ENCODE assay signal across 8 cellular contexts in genomic region chr13:51585234-51585672, GRCh38. TPM values are rescaled to one million over a fixed set of nuclear protein-coding genes. Genes with fewer than 3 reads are reported as not detected.
DNase-seq lines count a peak whose midpoint lies in the region; ATAC-seq lines count a peak whose summit lies in the region.

No MANE protein-coding gene starts in this region.

- H3K27me3 Mint-ChIP-seq in naive B cell, result no peaks in the 10 kb centered on the region

- peak overlapping the region; percentile 91 to 100 (median 100) for H3K4me3 Mint-ChIP-seq in naive B cell

- peaks cover 32 to 39% (median 33%) of the 10 kb centered on the region in 3 donors for H3K4me1 Mint-ChIP-seq in naive B cell

- peak; percentile 46 for DNase-seq in DMS53 (lab: John Stamatoyannopoulos, UW)
- DNase-seq in DMS53 treated with DMSO at 0.1 percent for 48 hours (lab: John Stamatoyannopoulos, UW; ENCODE audit: unreplicated experiment), result no peak
- peak; percentile 67 for DNase-seq in OCI-M1 (lab: John Stamatoyannopoulos, UW)
- peak; percentile 32 for DNase-seq in dermis blood vessel endothelial cell
- peak; percentile 42 for DNase-seq in naive B cell
- no peak for DNase-seq in mucosa of gallbladder (ENCODE audit: low spot score)
- no peak for DNase-seq in NCI-H2029 treated with DMSO at 0.1 percent for 48 hours (lab: John Stamatoyannopoulos, UW)

- H3K27ac Mint-ChIP-seq in naive B cell, result peak overlapping the region in 5 of 6 donors; percentile 91 to 100 (median 93)

- H3K9me3 Mint-ChIP-seq in naive B cell, result no peaks in the 10 kb centered on the region

- no peaks in the 10 kb centered on the region for H3K36me3 Mint-ChIP-seq in naive B cell

- ATAC-seq in naive B cell (ENCODE audit: low read depth in 2 of 2) (no peak), esophagus mucosa (no peak)

RNA-seq across cellular contexts. Expression of gene WDFY2, which starts 1.0 kb away (rescaled TPM):
- total RNA-seq in dermis blood vessel endothelial cell, result 3.9 and 4.6 TPM in 2 replicates
- polyA plus RNA-seq in naive B cell (ENCODE audit: low read depth in 6 of 6), result 10 to 100 TPM in 1 of 6 donors, 1 to 10 TPM in 5; 7.6 to 13.6 (median 8.0) TPM
- total RNA-seq in mucosa of gallbladder, result 8.7 TPM
- total RNA-seq in esophagus mucosa, result 15.9 TPM

Comparison
In these comparisons a context has a peak if more than half of its experiments do, and no peak if none do; other contexts are left out.
1. DNase-seq: peak in DMS53 (single experiment), OCI-M1 (single experiment), dermis blood vessel endothelial cell (single experiment) and naive B cell (single experiment); none in DMS53 treated with DMSO at 0.1 percent for 48 hours (single experiment), mucosa of gallbladder (single experiment) and NCI-H2029 treated with DMSO at 0.1 percent for 48 hours (single experiment).